ENCODE assay signal across 15 cellular contexts in the genomic region with DNA sequence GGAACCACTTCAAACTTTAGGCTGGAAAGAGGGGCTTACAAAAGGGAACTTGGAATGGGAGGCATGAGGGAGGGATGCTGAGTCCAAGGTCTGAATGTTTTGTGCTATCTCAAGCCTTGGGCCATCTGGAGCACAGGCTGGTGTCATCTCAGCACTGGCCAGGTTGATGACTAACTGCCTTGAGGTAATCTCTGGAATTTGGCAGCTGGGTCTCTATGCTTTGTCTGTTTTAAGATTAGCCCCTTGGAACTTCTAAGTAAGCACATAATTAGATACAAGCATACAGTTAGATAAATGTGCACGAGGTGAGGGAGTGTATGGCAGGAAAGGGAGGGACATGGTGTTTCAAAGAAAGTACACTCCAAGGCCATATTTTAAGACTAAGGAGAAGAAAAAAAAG.
DNase-seq lines count a peak whose midpoint lies in the region; ATAC-seq, FAIRE-seq and TF ChIP-seq lines count a peak whose summit lies in the region.
"Had no signal": no experiment of that assay in that cellular context is flagged by ENCODE, and none has a peak within 500 bp of the region (broad histone marks: within the 10 kb centered on the region; RNA-seq: fewer than 3 reads in every experiment).

No MANE protein-coding gene starts in this region.

- no peak overlapping the region for H3K9ac ChIP-seq in kidney (ENCODE audit: low read length in 2 of 2)

- DNase-seq in GM03348 (ENCODE audit: low spot score) = peak; percentile 66
- DNase-seq in SJCRH30 = peak; percentile 34 to 54
- peak; percentile 62 to 85 for DNase-seq in foreskin fibroblast
- DNase-seq in skeletal muscle cell (ENCODE audit: low read depth) = peak; percentile 49
- DNase-seq in kidney = no peak
- DNase-seq in Ammon's horn (ENCODE audit: low spot score) = no peak
- DNase-seq in stimulated activated CD4-positive, alpha-beta T cell treated with anti-CD3 and anti-CD28 coated beads, Interleukin-4, amount 100 ng/mL, for 4 hours = no peak
- no peak for DNase-seq in natural killer cell
- DNase-seq: activated CD4-positive, CD25-positive, alpha-beta regulatory T cell; DMS79 treated with DMSO at 0.1 percent for 48 hours; NCI-H1436 treated with DMSO at 0.1 percent for 48 hours; nucleus accumbens; Peyer's patch; tibial artery had no signal

- no peak for FAIRE-seq in kidney (lab: Jason Lieb, UNC)

- no peak overlapping the region for H3K4me3 Mint-ChIP-seq in natural killer cell

- H3K36me3 ChIP-seq in SJCRH30 (no peaks in the 10 kb centered on the region), kidney (ENCODE audit: control insufficient read depth in 1 of 2, insufficient read depth in 2 of 2, low read length in 2 of 2) (no peaks in the 10 kb centered on the region)
- H3K36me3 ChIP-seq: HAP-1, Peyer's patch, tibial artery had no signal

- 0 out of 2 replicates have a peak, but pooled peaks cover 4% of the 10 kb centered on the region for H3K9me3 ChIP-seq in SJCRH30 (replicated peaks)
- no peaks in the 10 kb centered on the region for H3K9me3 ChIP-seq in kidney (ENCODE audit: control insufficient read depth in 1 of 2, low read length in 2 of 2)
- H3K9me3 ChIP-seq: HAP-1, Peyer's patch, tibial artery had no signal

- peaks cover 0 to 7% of the 10 kb centered on the region in 2 donors for H3K27me3 Mint-ChIP-seq in natural killer cell (ENCODE audit: low read depth in 2 of 2)

- TF ChIP-seq CTCF in foreskin fibroblast (IDR thresholded peaks at IDR 0.05; ENCODE audit: low read depth, low read length) (no peak), kidney (IDR thresholded peaks at IDR 0.05; ENCODE audit: borderline replicate concordance, extremely low read depth, insufficient read depth) (no peak), natural killer cell (IDR thresholded peaks at IDR 0.05) (no peak)

- H3K27me3 ChIP-seq in SJCRH30 = no peaks in the 10 kb centered on the region
- H3K27me3 ChIP-seq: Peyer's patch, tibial artery had no signal

- intact Hi-C loops in kidney (cut with DNase I) (no loop called here), natural killer cell (cut with micrococcal nuclease) (no loop called here)

- H3K4me1 ChIP-seq in SJCRH30 = peaks cover 4% of the 10 kb centered on the region; the same call in 1 of the 2 replicates
- no peaks in the 10 kb centered on the region for H3K4me1 ChIP-seq in kidney (ENCODE audit: control insufficient read depth in 1 of 2, insufficient read depth in 1 of 2, low read depth in 1 of 2, low read length in 2 of 2)
- H3K4me1 ChIP-seq: HAP-1, Peyer's patch, tibial artery had no signal

- H3K4me1 Mint-ChIP-seq in natural killer cell = no peaks in the 10 kb centered on the region

- H3K36me3 Mint-ChIP-seq in natural killer cell = no peaks in the 10 kb centered on the region

- no peak for ATAC-seq in natural killer cell

- no peak overlapping the region for H3K27ac ChIP-seq in SJCRH30
- H3K27ac ChIP-seq in kidney (ENCODE audit: low read depth in 2 of 2, low read length in 2 of 2) = no peak overlapping the region
- H3K27ac ChIP-seq: Peyer's patch, tibial artery had no signal

- H3K9me3 Mint-ChIP-seq in natural killer cell = peaks cover 0 to under 1% of the 10 kb centered on the region in 2 donors

- no peak overlapping the region for H3K27ac Mint-ChIP-seq in natural killer cell

- H3K4me3 ChIP-seq in SJCRH30 (no peak overlapping the region), foreskin fibroblast (ENCODE audit: low read depth in 1 of 2, low read length in 2 of 2) (no peak overlapping the region), skeletal muscle cell (ENCODE audit: low read depth, low read length) (no peak overlapping the region), kidney (ENCODE audit: low read length in 2 of 2) (no peak overlapping the region)
- H3K4me3 ChIP-seq: HAP-1, Peyer's patch, tibial artery had no signal

Comparison
In these comparisons a context has a peak if more than half of its experiments do, and no peak if none do; other contexts are left out.
1. DNase-seq: peak in GM03348 (single experiment), SJCRH30 (2 of 2), foreskin fibroblast (2 of 2) and skeletal muscle cell (single experiment); none in kidney (single experiment), Ammon's horn (single experiment), stimulated activated CD4-positive, alpha-beta T cell treated with anti-CD3 and anti-CD28 coated beads, Interleukin-4, amount 100 ng/mL, for 4 hours (0 of 2) and natural killer cell (single experiment).